In the genomic region with DNA sequence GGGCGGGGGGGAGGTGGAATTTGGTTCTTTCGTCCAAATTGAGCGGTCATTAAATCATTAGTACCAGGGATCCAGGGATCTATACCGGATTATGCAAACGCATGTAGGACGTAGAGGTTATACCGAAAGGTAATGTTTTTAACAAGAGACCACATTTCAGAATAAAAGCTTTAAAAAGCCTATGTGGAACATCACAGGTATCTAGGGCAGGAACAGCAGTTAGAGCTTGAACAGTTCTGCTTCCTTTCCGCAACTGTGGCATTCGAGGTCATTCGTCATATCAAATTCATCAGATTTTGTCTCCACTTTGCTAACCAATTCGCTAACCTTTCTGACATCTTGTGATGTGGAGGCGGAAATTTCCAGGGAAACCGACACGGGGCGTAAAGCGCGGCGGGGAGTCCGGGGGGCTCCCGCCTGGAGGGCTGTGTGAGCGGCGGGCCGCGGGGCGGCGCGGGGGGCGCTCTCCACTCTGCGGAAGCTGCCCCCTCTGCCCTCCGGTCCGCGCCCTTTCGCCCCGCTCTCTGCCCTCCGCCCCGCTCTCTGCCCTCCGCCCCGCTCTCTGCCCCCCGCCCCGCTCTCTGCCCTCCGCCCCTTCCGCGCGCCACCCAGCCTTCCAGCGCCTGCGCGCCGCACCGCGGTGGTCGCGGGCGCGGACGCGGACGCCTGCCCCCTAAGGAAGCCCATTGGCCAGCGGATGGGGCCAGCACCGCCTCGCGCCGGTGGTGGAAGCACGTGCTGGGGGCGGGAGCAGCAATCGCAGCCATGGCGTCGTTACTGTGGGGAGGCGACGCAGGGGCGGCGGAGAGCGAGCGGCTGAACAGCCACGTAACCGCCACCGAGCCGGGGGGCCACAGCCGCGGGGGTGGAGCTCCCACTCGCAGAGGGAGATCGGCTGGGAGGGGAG, we compare ENCODE assay signal across 1 cellular context.
TF ChIP-seq lines count a peak whose summit lies in the region.

Gene DDX25 (plus strand): TSS at position 756 of the 907 bp plus-strand sequence. CDS start 10 bp downstream, at position 766.

TF ChIP-seq in SK-N-SH, 30 proteins besides CTCF, POLR2A, EP300 and RAD21 (continued from another document):
- TF ChIP-seq REST (IDR thresholded peaks at IDR 0.05; ENCODE audit: low read depth, low read length) (no peak), MXI1 (IDR thresholded peaks at IDR 0.05; ENCODE audit: low read depth, low read length) (peak; percentile 50; the same call in 1 of the 2 replicates)
TF ChIP-seq in SK-N-SH: peak in this region for 4.
